ENCODE assay signal across 8 cellular contexts in genomic region chr4:38752393-38752961, GRCh38. TPM values are rescaled to one million over a fixed set of nuclear protein-coding genes. Genes with fewer than 3 reads are reported as not detected.
DNase-seq lines count a peak whose midpoint lies in the region; ATAC-seq and TF ChIP-seq lines count a peak whose summit lies in the region.

No MANE protein-coding gene starts in this region.

- intact Hi-C loops in esophagus muscularis mucosa (cut with DNase I): no loop called here
- intact Hi-C loops in spleen (cut with DNase I; ENCODE audit: low total_unique reads): no loop called here

- no peaks in the 10 kb centered on the region for H3K9me3 ChIP-seq in esophagus muscularis mucosa
- H3K9me3 ChIP-seq in spleen: peaks cover 0 to 15% (median 10%) of the 10 kb centered on the region in 8 donors
- H3K9me3 ChIP-seq in Peyer's patch: peaks cover 0 to 5% (median 0%) of the 10 kb centered on the region in 4 donors

- TF ChIP-seq EP300 in esophagus muscularis mucosa (IDR thresholded peaks at IDR 0.05): no peak

- TF ChIP-seq POLR2A in esophagus muscularis mucosa (IDR thresholded peaks at IDR 0.05; ENCODE audit: low read depth) (no peak), spleen (IDR thresholded peaks at IDR 0.05) (no peak), Peyer's patch (IDR thresholded peaks at IDR 0.05) (no peak)

- H3K4me1 ChIP-seq in esophagus muscularis mucosa: peaks cover 7 to 25% (median 23%) of the 10 kb centered on the region in 4 donors
- peaks cover 4 to 30% (median 11%) of the 10 kb centered on the region in 6 donors for H3K4me1 ChIP-seq in spleen
- H3K4me1 ChIP-seq in Peyer's patch: no peaks in the 10 kb centered on the region

- peak; percentile 65 for DNase-seq in GM10266 (ENCODE audit: extremely low spot score)
- peak; percentile 68 for DNase-seq in LHCN-M2 (ENCODE audit: low read depth)
- DNase-seq in esophagus muscularis mucosa (ENCODE audit: extremely low spot score): no peak
- DNase-seq in spleen: no peak
- no peak for DNase-seq in Peyer's patch
- DNase-seq in NCI-H1105 (lab: John Stamatoyannopoulos, UW): no peak
- no peak for DNase-seq in OCI-M2 (lab: John Stamatoyannopoulos, UW; ENCODE audit: unreplicated experiment)

- peak; percentile 87 for ATAC-seq in GM21717 (IDR thresholded peaks at IDR 0.05; ENCODE audit: unreplicated experiment)

- no peaks in the 10 kb centered on the region for H3K36me3 ChIP-seq in esophagus muscularis mucosa
- H3K36me3 ChIP-seq in spleen: peaks cover 0 to 10% (median 2%) of the 10 kb centered on the region in 6 donors
- no peaks in the 10 kb centered on the region for H3K36me3 ChIP-seq in Peyer's patch

- 46% methylated on average over 8 of the region's 8 CpGs for WGBS in esophagus muscularis mucosa
- 63 to 74% (median 68%) methylated on average over 8 of the region's 8 CpGs for WGBS in spleen, 5 donors

- H3K27ac ChIP-seq in esophagus muscularis mucosa (replicated peaks in 1 of 4) (peak overlapping the region; percentile 70 to 83 (median 77)), spleen (peak overlapping the region in 7 of 8 donors; percentile 24 to 70 (median 54)), Peyer's patch (peak overlapping the region in 2 of 4 donors; percentile 64 to 70)

- no peak for TF ChIP-seq CTCF in GM10266 (IDR thresholded peaks at IDR 0.05; ENCODE audit: control insufficient read depth, insufficient read depth, low read depth, missing control alignments)
- no peak for TF ChIP-seq CTCF in esophagus muscularis mucosa (IDR thresholded peaks at IDR 0.05)
- no peak for TF ChIP-seq CTCF in spleen (IDR thresholded peaks at IDR 0.05 in 8 of 11, conservative IDR thresholded peaks at IDR 0.05 in 3 of 11)
- TF ChIP-seq CTCF in Peyer's patch (IDR thresholded peaks at IDR 0.05): no peak

- H3K27me3 ChIP-seq in esophagus muscularis mucosa: no peaks in the 10 kb centered on the region
- no peaks in the 10 kb centered on the region for H3K27me3 ChIP-seq in spleen (replicated peaks in 1 of 7)
- no peaks in the 10 kb centered on the region for H3K27me3 ChIP-seq in Peyer's patch

- peak overlapping the region; percentile 11 to 20 (median 14) for H3K4me3 ChIP-seq in esophagus muscularis mucosa
- H3K4me3 ChIP-seq in spleen: no peak overlapping the region
- no peak overlapping the region for H3K4me3 ChIP-seq in Peyer's patch

RNA-seq across cellular contexts. Expression of gene TLR10, which starts 30.3 kb away (rescaled TPM):
- not detected in 2 replicates for total RNA-seq in LHCN-M2 (2014; rRNA removed)
- not detected for polyA plus RNA-seq in LHCN-M2 (2012)
- under 1 TPM in 1 of 4 donors, not detected in 3; 0.17 TPM for total RNA-seq in esophagus muscularis mucosa
- total RNA-seq in spleen: 10 to 100 TPM; 29.6 to 70.1 (median 42.0) TPM
- 10 to 100 TPM; 46.2 to 81.4 (median 68.1) TPM for polyA plus RNA-seq in spleen
- 10 to 100 TPM in 1 of 4 donors, 1 to 10 TPM in 1, not detected in 2; 2.0 to 37.1 TPM for total RNA-seq in Peyer's patch

RNA-seq across cellular contexts. Expression of gene TLR1, which starts 52.1 kb away (rescaled TPM):
- total RNA-seq in LHCN-M2 (2014; rRNA removed) (2.7 and 2.9 TPM in 2 replicates), esophagus muscularis mucosa (10 to 100 TPM in 2 of 4 donors, 1 to 10 TPM in 2; 4.3 to 14.9 (median 9.1) TPM), spleen (100 to 1,000 TPM in 5 of 7 donors, 10 to 100 TPM in 2; 84.9 to 190 (median 119) TPM), Peyer's patch (10 to 100 TPM in 2 of 4 donors, 1 to 10 TPM in 2; 2.3 to 33.8 (median 8.5) TPM)
- 0.61 TPM for polyA plus RNA-seq in LHCN-M2 (2012)
- polyA plus RNA-seq in spleen: 10 to 100 TPM in 2 of 3 donors, 1 to 10 TPM in 1; 7.6 to 10.8 (median 10.5) TPM

Comparison
In these comparisons a context has a peak if more than half of its experiments do, and no peak if none do; other contexts are left out.
1. DNase-seq: peak in GM10266 (single experiment) and LHCN-M2 (single experiment); none in esophagus muscularis mucosa (single experiment), spleen (single experiment), Peyer's patch (0 of 3), NCI-H1105 (single experiment) and OCI-M2 (single experiment).
2. H3K4me3 ChIP-seq: peak in esophagus muscularis mucosa (4 of 4); none in spleen (0 of 8) and Peyer's patch (0 of 4).